8 cellular contexts compared by ENCODE assay signal in the genomic region with DNA sequence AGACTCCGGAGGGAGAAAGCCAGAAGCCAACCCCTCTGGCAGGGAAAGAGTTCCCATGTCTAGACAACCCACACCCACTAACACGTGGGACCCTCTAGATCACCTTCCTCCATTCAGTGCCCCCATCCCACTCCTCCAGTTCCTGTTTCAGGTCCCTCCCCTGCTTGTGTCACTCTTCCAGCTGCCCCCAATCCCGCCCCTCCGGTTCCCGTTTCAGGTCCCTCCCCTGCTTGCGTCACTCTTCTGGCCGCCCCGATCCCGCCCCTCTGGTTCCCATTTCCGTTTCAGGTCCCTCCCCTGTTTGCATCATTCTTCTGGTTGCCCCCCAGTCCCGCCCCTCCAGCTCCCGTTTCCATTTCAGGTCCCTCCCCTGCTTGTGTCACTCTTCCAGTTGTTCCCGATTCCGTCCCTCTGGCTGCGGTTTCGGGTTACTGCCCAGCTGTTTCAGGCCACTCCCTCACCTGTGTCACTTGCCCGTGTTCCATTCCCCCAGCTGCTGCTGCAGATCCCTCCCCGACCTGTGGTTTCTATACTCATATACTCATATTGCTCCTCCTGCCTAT.
DNase-seq lines count a peak whose midpoint lies in the region; ATAC-seq and FAIRE-seq lines count a peak whose summit lies in the region.

No MANE protein-coding gene starts in this region.

- ATAC-seq in HG03095 (IDR thresholded peaks at IDR 0.05; ENCODE audit: unreplicated experiment) (peak; percentile 94), left lobe of liver (peak; percentile 96), GM19452 (IDR thresholded peaks at IDR 0.05; ENCODE audit: unreplicated experiment) (no peak)

- DNase-seq in GM18507 (ENCODE audit: extremely low spot score, insufficient read length, low read depth) (peak; percentile 35), NCI-H345 (lab: John Stamatoyannopoulos, UW) (peak; percentile 95), left lobe of liver (ENCODE audit: low spot score) (peak; percentile 81)
- peak; percentile 53 for DNase-seq in activated CD4-positive, alpha-beta T cell treated with anti-CD3 and anti-CD28 coated beads, Interleukin-2, amount 50 U/mL, for 1 hour
- DNase-seq in stimulated activated CD4-positive, alpha-beta T cell treated with anti-CD3 and anti-CD28 coated beads, Interleukin-2, amount 100 ng/mL, for 4 hours (ENCODE audit: low read depth), result peak; percentile 72

- H3K4me1 Mint-ChIP-seq in dendritic cell treated with granulocyte-macrophage colony-stimulating factor and Interleukin-4, amounts not matched to agents 40 ng/mL and 50 ng/mL, for 4 days (ENCODE audit: low read depth), result peaks cover 29% of the 10 kb centered on the region

- H3K9me3 Mint-ChIP-seq in dendritic cell treated with granulocyte-macrophage colony-stimulating factor and Interleukin-4, amounts not matched to agents 40 ng/mL and 50 ng/mL, for 4 days, result no peaks in the 10 kb centered on the region

- peak; percentile 67 for FAIRE-seq in GM18507 (lab: Jason Lieb, UNC)

- H3K27me3 Mint-ChIP-seq in dendritic cell treated with granulocyte-macrophage colony-stimulating factor and Interleukin-4, amounts not matched to agents 40 ng/mL and 50 ng/mL, for 4 days, result peaks cover 3% of the 10 kb centered on the region

- peak overlapping the region; percentile 76 for H3K27ac Mint-ChIP-seq in dendritic cell treated with granulocyte-macrophage colony-stimulating factor and Interleukin-4, amounts not matched to agents 40 ng/mL and 50 ng/mL, for 4 days

- H3K36me3 Mint-ChIP-seq in dendritic cell treated with granulocyte-macrophage colony-stimulating factor and Interleukin-4, amounts not matched to agents 40 ng/mL and 50 ng/mL, for 4 days (ENCODE audit: low read depth), result no peaks in the 10 kb centered on the region

- H3K4me3 Mint-ChIP-seq in dendritic cell treated with granulocyte-macrophage colony-stimulating factor and Interleukin-4, amounts not matched to agents 40 ng/mL and 50 ng/mL, for 4 days, result peak overlapping the region; percentile 73

- intact Hi-C loops in dendritic cell treated with granulocyte-macrophage colony-stimulating factor and Interleukin-4, amounts not matched to agents 40 ng/mL and 50 ng/mL, for 4 days (cut with micrococcal nuclease), result no loop called here

Comparison
In these comparisons a context has a peak if more than half of its experiments do, and no peak if none do; other contexts are left out.
1. DNase-seq: peak in every context shown above with its lines; median percentile 95 in NCI-H345; 81 in left lobe of liver; 72 in stimulated activated CD4-positive, alpha-beta T cell treated with anti-CD3 and anti-CD28 coated beads, Interleukin-2, amount 100 ng/mL, for 4 hours; 53 in activated CD4-positive, alpha-beta T cell treated with anti-CD3 and anti-CD28 coated beads, Interleukin-2, amount 50 U/mL, for 1 hour; 35 in GM18507.